Comparison of ENCODE assay signal across 31 cellular contexts in genomic region chr2:186734957-186735734, GRCh38.
"Had no signal": no experiment of that assay in that cellular context is flagged by ENCODE, and none has a peak within 500 bp of the region (broad histone marks: within the 10 kb centered on the region; RNA-seq: fewer than 3 reads in every experiment).

No MANE protein-coding gene starts in this region.

- H3K9me3 ChIP-seq: ascending aorta, pancreas, prostate gland, vagina had no signal

- H3K9me3 Mint-ChIP-seq: activated CD4-positive, alpha-beta memory T cell treated with anti-CD3 and anti-CD28 coated beads, Interleukin-2, amount 10 ng/mL, durations not matched to agents 7 days and 5 days; activated CD4-positive, alpha-beta T cell treated with anti-CD3 and anti-CD28 coated beads, Interleukin-2, amount 10 ng/mL, durations not matched to agents 7 days and 5 days; activated naive CD8-positive, alpha-beta T cell treated with anti-CD3 and anti-CD28 coated beads, Interleukin-2, amount 10 ng/mL, durations not matched to agents 7 days and 5 days had no signal

- DNase-seq: activated CD4-positive, alpha-beta memory T cell treated with anti-CD3 and anti-CD28 coated beads, Interleukin-2, amount 10 ng/mL, durations not matched to agents 7 days and 5 days; activated CD4-positive, alpha-beta T cell treated with anti-CD3 and anti-CD28 coated beads for 1 hour; activated CD4-positive, alpha-beta T cell treated with anti-CD3 and anti-CD28 coated beads, Interleukin-2, amount 10 ng/mL, durations not matched to agents 7 days and 5 days; activated CD8-positive, alpha-beta memory T cell treated with anti-CD3 and anti-CD28 coated beads, Interleukin-2, amount 50 U/mL, for 48 hours; activated gamma-delta T cell; activated naive CD4-positive, alpha-beta T cell treated with anti-CD3 and anti-CD28 coated beads, Interleukin-2, amount 10 ng/mL, durations not matched to agents 7 days and 5 days; activated naive CD8-positive, alpha-beta T cell treated with anti-CD3 and anti-CD28 coated beads, Interleukin-2, amount 10 ng/mL, durations not matched to agents 7 days and 5 days; activated T-cell treated with anti-CD3 and anti-CD28 coated beads, Interleukin-2, amount 50 U/mL, for 24 hours; foreskin fibroblast; heart left ventricle; left colon; naive B cell; nephron progenitor cell; retina; sigmoid colon; small intestine; stimulated activated CD4-positive, alpha-beta T cell treated with anti-CD3 and anti-CD28 coated beads, Interleukin-4, amount 100 ng/mL, for 24 hours; stimulated activated naive CD8-positive, alpha-beta T cell treated with anti-CD3 and anti-CD28 coated beads, Interleukin-15, amount 100 ng/mL, for 72 hours; T1000 had no signal

- H3K4me3 Mint-ChIP-seq: activated CD4-positive, alpha-beta memory T cell treated with anti-CD3 and anti-CD28 coated beads, Interleukin-2, amount 10 ng/mL, durations not matched to agents 7 days and 5 days; activated CD4-positive, alpha-beta T cell treated with anti-CD3 and anti-CD28 coated beads, Interleukin-2, amount 10 ng/mL, durations not matched to agents 7 days and 5 days; activated naive CD4-positive, alpha-beta T cell treated with anti-CD3 and anti-CD28 coated beads, Interleukin-2, amount 10 ng/mL, durations not matched to agents 7 days and 5 days; activated naive CD8-positive, alpha-beta T cell treated with anti-CD3 and anti-CD28 coated beads, Interleukin-2, amount 10 ng/mL, durations not matched to agents 7 days and 5 days; activated T-cell treated with anti-CD3 and anti-CD28 coated beads, Interleukin-2, amount 50 U/mL, for 24 hours; brain; mesothelial cell of epicardium; naive B cell; nephron progenitor cell; stimulated activated memory B cell treated with anti-CD40 and anti-IgM and Interleukin-4, amounts not matched to agents 10 μg/mL and 1 μg/mL and 100 μg/mL, for 72 hours; stimulated activated naive CD8-positive, alpha-beta T cell treated with anti-CD3 and anti-CD28 coated beads, Interleukin-15, amount 100 ng/mL, for 72 hours; T-helper 1 cell treated with Interleukin-12 subunit alpha and Interleukin-12 subunit beta and Interleukin-4 antibody, amounts not matched to agents 30 μg/mL and 1 μg/mL, for 36 hours; type B pancreatic cell had no signal

- H3K27me3 Mint-ChIP-seq: activated CD4-positive, alpha-beta memory T cell treated with anti-CD3 and anti-CD28 coated beads, Interleukin-2, amount 10 ng/mL, durations not matched to agents 7 days and 5 days; activated CD4-positive, alpha-beta T cell treated with anti-CD3 and anti-CD28 coated beads, Interleukin-2, amount 10 ng/mL, durations not matched to agents 7 days and 5 days; activated naive CD4-positive, alpha-beta T cell treated with anti-CD3 and anti-CD28 coated beads, Interleukin-2, amount 10 ng/mL, durations not matched to agents 7 days and 5 days; activated naive CD8-positive, alpha-beta T cell treated with anti-CD3 and anti-CD28 coated beads, Interleukin-2, amount 10 ng/mL, durations not matched to agents 7 days and 5 days; brain; stimulated activated memory B cell treated with anti-CD40 and anti-IgM and Interleukin-4, amounts not matched to agents 10 μg/mL and 1 μg/mL and 100 μg/mL, for 72 hours; stimulated activated naive CD8-positive, alpha-beta T cell treated with anti-CD3 and anti-CD28 coated beads, Interleukin-15, amount 100 ng/mL, for 72 hours; type B pancreatic cell had no signal

- H3K27ac ChIP-seq: ascending aorta, cardiac muscle cell, coronary artery, heart left ventricle, pancreas, prostate gland, sigmoid colon, vagina had no signal

- H3K4me1 Mint-ChIP-seq: activated CD4-positive, alpha-beta memory T cell treated with anti-CD3 and anti-CD28 coated beads, Interleukin-2, amount 10 ng/mL, durations not matched to agents 7 days and 5 days; activated CD4-positive, alpha-beta T cell treated with anti-CD3 and anti-CD28 coated beads, Interleukin-2, amount 10 ng/mL, durations not matched to agents 7 days and 5 days; activated naive CD4-positive, alpha-beta T cell treated with anti-CD3 and anti-CD28 coated beads, Interleukin-2, amount 10 ng/mL, durations not matched to agents 7 days and 5 days; activated naive CD8-positive, alpha-beta T cell treated with anti-CD3 and anti-CD28 coated beads, Interleukin-2, amount 10 ng/mL, durations not matched to agents 7 days and 5 days; mesothelial cell of epicardium; naive B cell; nephron progenitor cell; stimulated activated memory B cell treated with anti-CD40 and anti-IgM and Interleukin-4, amounts not matched to agents 10 μg/mL and 1 μg/mL and 100 μg/mL, for 72 hours; stimulated activated naive CD8-positive, alpha-beta T cell treated with anti-CD3 and anti-CD28 coated beads, Interleukin-15, amount 100 ng/mL, for 72 hours had no signal

- H3K4me3 ChIP-seq: ascending aorta, cardiac muscle cell, coronary artery, heart left ventricle, pancreas, prostate gland, sigmoid colon, vagina had no signal

- H3K36me3 ChIP-seq: ascending aorta, cardiac muscle cell, pancreas, prostate gland, sigmoid colon, vagina had no signal

- H3K27ac Mint-ChIP-seq: activated CD4-positive, alpha-beta memory T cell treated with anti-CD3 and anti-CD28 coated beads, Interleukin-2, amount 10 ng/mL, durations not matched to agents 7 days and 5 days; activated CD4-positive, alpha-beta T cell treated with anti-CD3 and anti-CD28 coated beads, Interleukin-2, amount 10 ng/mL, durations not matched to agents 7 days and 5 days; activated naive CD4-positive, alpha-beta T cell treated with anti-CD3 and anti-CD28 coated beads, Interleukin-2, amount 10 ng/mL, durations not matched to agents 7 days and 5 days; activated naive CD8-positive, alpha-beta T cell treated with anti-CD3 and anti-CD28 coated beads, Interleukin-2, amount 10 ng/mL, durations not matched to agents 7 days and 5 days; activated T-cell treated with anti-CD3 and anti-CD28 coated beads, Interleukin-2, amount 50 U/mL, for 24 hours; mesothelial cell of epicardium; naive B cell; nephron progenitor cell; stimulated activated memory B cell treated with anti-CD40 and anti-IgM and Interleukin-4, amounts not matched to agents 10 μg/mL and 1 μg/mL and 100 μg/mL, for 72 hours; stimulated activated naive CD8-positive, alpha-beta T cell treated with anti-CD3 and anti-CD28 coated beads, Interleukin-15, amount 100 ng/mL, for 72 hours; T-helper 1 cell treated with Interleukin-12 subunit alpha and Interleukin-12 subunit beta and Interleukin-4 antibody, amounts not matched to agents 30 μg/mL and 1 μg/mL, for 36 hours; type B pancreatic cell had no signal

- H3K4me1 ChIP-seq: ascending aorta, heart left ventricle, pancreas, prostate gland, sigmoid colon, vagina had no signal

- ATAC-seq: esophagus mucosa; left colon; pancreas; stimulated activated memory B cell treated with anti-CD40 and anti-IgM and Interleukin-4, amounts not matched to agents 10 μg/mL and 1 μg/mL and 100 μg/mL, for 72 hours had no signal

- H3K36me3 Mint-ChIP-seq: activated naive CD4-positive, alpha-beta T cell treated with anti-CD3 and anti-CD28 coated beads, Interleukin-2, amount 10 ng/mL, durations not matched to agents 7 days and 5 days; activated naive CD8-positive, alpha-beta T cell treated with anti-CD3 and anti-CD28 coated beads, Interleukin-2, amount 10 ng/mL, durations not matched to agents 7 days and 5 days; naive B cell; stimulated activated memory B cell treated with anti-CD40 and anti-IgM and Interleukin-4, amounts not matched to agents 10 μg/mL and 1 μg/mL and 100 μg/mL, for 72 hours had no signal

- H3K27me3 ChIP-seq: ascending aorta, cardiac muscle cell, heart left ventricle, pancreas, sigmoid colon, vagina had no signal
